In genomic region chr3:129398803-129399144, GRCh38 we compare ENCODE assay signal across 8 cellular contexts. TPM values are rescaled to one million over a fixed set of nuclear protein-coding genes. Genes with fewer than 3 reads are reported as not detected.
DNase-seq lines count a peak whose midpoint lies in the region; ATAC-seq and TF ChIP-seq lines count a peak whose summit lies in the region.

No MANE protein-coding gene starts in this region.

- no peaks in the 10 kb centered on the region for H3K9me3 Mint-ChIP-seq in nephron progenitor cell

- H3K4me1 Mint-ChIP-seq in nephron progenitor cell = peaks cover 45% of the 10 kb centered on the region

- no peak for DNase-seq in GM06990 (ENCODE audit: extremely low read depth, insufficient read length)
- DNase-seq in nephron progenitor cell = peak; percentile 25
- no peak for DNase-seq in Ammon's horn (ENCODE audit: low spot score)
- no peak for DNase-seq in mesenteric fat pad (ENCODE audit: low spot score)
- no peak for DNase-seq in T1000 (lab: John Stamatoyannopoulos, UW)

- peaks cover 4% of the 10 kb centered on the region for H3K36me3 Mint-ChIP-seq in nephron progenitor cell (ENCODE audit: low read depth)

- no peaks in the 10 kb centered on the region for H3K9me3 ChIP-seq in esophagus (ENCODE audit: control insufficient read depth in 2 of 2, insufficient read depth in 1 of 2, low read depth in 1 of 2, low read length in 1 of 2)

- H3K27me3 ChIP-seq in GM06990 (replicated peaks; ENCODE audit: control insufficient read depth, insufficient read depth, low read length) (no peaks in the 10 kb centered on the region), esophagus (ENCODE audit: control insufficient read depth in 1 of 2, insufficient read depth in 2 of 2, low read length in 2 of 2) (no peaks in the 10 kb centered on the region)

- peaks cover 7% of the 10 kb centered on the region in 2 donors for H3K4me1 ChIP-seq in esophagus (ENCODE audit: control insufficient read depth in 2 of 2, insufficient read depth in 2 of 2, low read length in 1 of 2)

- peak overlapping the region; percentile 99 for H3K4me3 Mint-ChIP-seq in nephron progenitor cell

- H3K36me3 ChIP-seq in GM06990 (ENCODE audit: control insufficient read depth, insufficient read depth, low read length) (peaks cover 11% of the 10 kb centered on the region), esophagus (ENCODE audit: control insufficient read depth in 2 of 2, insufficient read depth in 2 of 2, low read length in 1 of 2) (no peaks in the 10 kb centered on the region)

- 1 to 2% methylated on average over 18 of the region's 18 CpGs for WGBS in esophagus, 2 donors

- ATAC-seq in HG02973 (IDR thresholded peaks at IDR 0.05; ENCODE audit: unreplicated experiment) = peak; percentile 23

- peak overlapping the region; percentile 100 for H3K27ac Mint-ChIP-seq in nephron progenitor cell

- H3K4me3 ChIP-seq in GM06990 (replicated peaks; ENCODE audit: low read depth, low read length) = peak overlapping the region; percentile 80
- peak overlapping the region; percentile 90 for H3K4me3 ChIP-seq in WI38 (ENCODE audit: low read depth, low read length)
- H3K4me3 ChIP-seq in esophagus (ENCODE audit: low read depth in 1 of 2, low read length in 2 of 2) = peak overlapping the region; percentile 72 to 81

- peaks cover 5% of the 10 kb centered on the region for H3K27me3 Mint-ChIP-seq in nephron progenitor cell (ENCODE audit: low read depth, poor library complexity)

- TF ChIP-seq CTCF in GM06990 (IDR thresholded peaks at IDR 0.05; ENCODE audit: insufficient read depth, low read length, poor library complexity, severe bottlenecking) = no peak
- no peak for TF ChIP-seq CTCF in WI38 (IDR thresholded peaks at IDR 0.05; ENCODE audit: low read depth, low read length)
- TF ChIP-seq CTCF in nephron progenitor cell (IDR thresholded peaks at IDR 0.05) = no peak

- peak overlapping the region; percentile 60 to 76 for H3K27ac ChIP-seq in esophagus (ENCODE audit: low read depth in 2 of 2, low read length in 1 of 2)

RNA-seq across cellular contexts. Expression of gene EFCAB12, which starts 29.7 kb away (rescaled TPM):
- under 1 TPM; 0.02 to 0.08 TPM for polyA plus RNA-seq in esophagus
- total RNA-seq in mesenteric fat pad = 1.1 TPM

RNA-seq across cellular contexts. Expression of gene MBD4, which starts 41.0 kb away (rescaled TPM):
- polyA plus RNA-seq in esophagus = 10 to 100 TPM in 1 of 2 donors, 1 to 10 TPM in 1; 6.2 to 13.4 TPM
- 37.1 TPM for total RNA-seq in mesenteric fat pad

RNA-seq across cellular contexts. Expression of gene IFT122, which starts 41.2 kb away (rescaled TPM):
- polyA plus RNA-seq in esophagus = 1 to 10 TPM; 5.5 to 6.2 TPM
- total RNA-seq in mesenteric fat pad = 30.5 TPM
